In the genomic region with DNA sequence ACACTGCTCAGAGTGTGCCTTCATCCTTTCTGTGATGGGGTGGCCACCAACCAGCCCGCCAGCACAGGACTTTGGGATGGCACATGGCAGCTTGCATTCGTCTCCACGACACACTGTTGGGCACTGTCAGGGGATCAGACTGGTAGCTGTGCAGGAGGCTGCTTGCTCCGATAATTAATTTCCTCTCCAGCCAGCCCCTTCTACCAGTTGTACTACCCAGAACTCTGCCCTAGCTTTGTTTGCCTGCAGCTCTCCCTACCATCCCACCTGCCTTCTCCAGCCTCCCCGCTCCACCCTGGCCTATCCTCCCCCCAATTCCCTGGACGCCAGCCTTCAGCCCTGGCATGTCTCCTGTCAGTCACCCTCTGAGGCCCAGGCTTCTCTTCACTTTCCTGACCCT, we compare ENCODE assay signal across 15 cellular contexts.
A peak's percentile ranks its signal among the peaks of the same experiment; 100 is the strongest.
DNase-seq lines count a peak whose midpoint lies in the region; ATAC-seq and TF ChIP-seq lines count a peak whose summit lies in the region.
"Had no signal": no experiment of that assay in that cellular context is flagged by ENCODE, and none has a peak within 500 bp of the region (broad histone marks: within the 10 kb centered on the region; RNA-seq: fewer than 3 reads in every experiment).

No MANE protein-coding gene starts in this region.

- no peak for TF ChIP-seq POLR2A in IMR-90 (IDR thresholded peaks at IDR 0.05; ENCODE audit: low read depth, low read length)

- CTCF ChIA-PET in IMR-90 (lab: Yijun Ruan, JAX), result interaction anchor here (0.6 kb wide), 2 partner anchors 96 to 102 kb away, joined by 3 read pairs; no protein-coding TSS in a partner anchor

- H3K36me3 ChIP-seq in IMR-90 (ENCODE audit: control insufficient read depth, insufficient read depth, low read length), result no peaks in the 10 kb centered on the region

- no peak overlapping the region for H3K4me3 Mint-ChIP-seq in dendritic cell treated with granulocyte-macrophage colony-stimulating factor and Interleukin-4, amounts not matched to agents 40 ng/mL and 50 ng/mL, for 4 days
- H3K4me3 Mint-ChIP-seq: CD4-positive, CD25-positive, alpha-beta regulatory T cell; CD8-positive, alpha-beta T cell; GM23338; H9 had no signal

- H3K27ac ChIP-seq in IMR-90 (ENCODE audit: insufficient read depth, low read length), result no peak overlapping the region
- H3K27ac ChIP-seq: C4-2B had no signal

- H3K27ac Mint-ChIP-seq in dendritic cell treated with granulocyte-macrophage colony-stimulating factor and Interleukin-4, amounts not matched to agents 40 ng/mL and 50 ng/mL, for 4 days, result peak overlapping the region; percentile 5
- H3K27ac Mint-ChIP-seq: CD8-positive, alpha-beta T cell; GM23338; H9 had no signal

- H3K36me3 Mint-ChIP-seq in dendritic cell treated with granulocyte-macrophage colony-stimulating factor and Interleukin-4, amounts not matched to agents 40 ng/mL and 50 ng/mL, for 4 days (ENCODE audit: low read depth), result no peaks in the 10 kb centered on the region
- H3K36me3 Mint-ChIP-seq: CD4-positive, CD25-positive, alpha-beta regulatory T cell; CD8-positive, alpha-beta T cell had no signal

- H3K23ac ChIP-seq in IMR-90 (ENCODE audit: low read depth, low read length), result no peak overlapping the region

- H3K27me3 Mint-ChIP-seq in dendritic cell treated with granulocyte-macrophage colony-stimulating factor and Interleukin-4, amounts not matched to agents 40 ng/mL and 50 ng/mL, for 4 days, result peaks cover 22% of the 10 kb centered on the region

- H2AK5ac ChIP-seq in IMR-90 (ENCODE audit: low read depth, low read length), result peak overlapping the region; percentile 10; the same call in 1 of the 2 replicates

- no peak overlapping the region for H2BK5ac ChIP-seq in IMR-90 (ENCODE audit: low read depth, low read length, poor library complexity, severe bottlenecking)

- no peak overlapping the region for H2BK20ac ChIP-seq in IMR-90 (ENCODE audit: low read depth, low read length)

- no peak overlapping the region; the same call in 1 of the 2 replicates for H4K91ac ChIP-seq in IMR-90 (ENCODE audit: insufficient read depth, low read depth, low read length)

- H3K9me3 Mint-ChIP-seq in dendritic cell treated with granulocyte-macrophage colony-stimulating factor and Interleukin-4, amounts not matched to agents 40 ng/mL and 50 ng/mL, for 4 days, result no peaks in the 10 kb centered on the region
- H3K9me3 Mint-ChIP-seq: CD8-positive, alpha-beta T cell; GM23338; H9 had no signal

- no peak overlapping the region for H3K9ac ChIP-seq in IMR-90 (ENCODE audit: low read depth, low read length)

- BruUV-seq in IMR-90 (replicated peaks; lab: Mats Ljungman, UMichigan), result no TSS peak

- H3K4me2 ChIP-seq in IMR-90 (ENCODE audit: low read depth, low read length), result no peak overlapping the region
- H3K4me2 ChIP-seq: GM23338 had no signal

- no peak overlapping the region for H3K14ac ChIP-seq in IMR-90 (replicated peaks; ENCODE audit: low read depth, low read length)

- H3K9me1 ChIP-seq in IMR-90 (ENCODE audit: insufficient read depth, low read length), result no peaks in the 10 kb centered on the region

- no peak overlapping the region for H2AFZ ChIP-seq in IMR-90 (replicated peaks; ENCODE audit: low read length, poor library complexity)
- H2AFZ ChIP-seq: GM23338 had no signal

- intact Hi-C loops in IMR-90 (cut with micrococcal nuclease), result no loop called here
- intact Hi-C loops in dendritic cell treated with granulocyte-macrophage colony-stimulating factor and Interleukin-4, amounts not matched to agents 40 ng/mL and 50 ng/mL, for 4 days (cut with micrococcal nuclease), result no loop called here
- intact Hi-C loops in posterior vena cava (cut with DNase I), result no loop called here

- H3K9me3 ChIP-seq in IMR-90 (ENCODE audit: control insufficient read depth, insufficient read depth, low read length), result no peaks in the 10 kb centered on the region
- H3K9me3 ChIP-seq: Caco-2 had no signal

- no peak overlapping the region for H3K4ac ChIP-seq in IMR-90 (ENCODE audit: low read depth, low read length)

- no peak overlapping the region for H3K56ac ChIP-seq in IMR-90 (ENCODE audit: extremely low read depth, insufficient read depth, low read length)

- no peak overlapping the region for H3K4me3 ChIP-seq in IMR-90 (ENCODE audit: insufficient read depth, low read depth, low read length)
- H3K4me3 ChIP-seq: GM23338 had no signal

- POLR2A ChIA-PET in IMR-90 (lab: Charles Lee; ENCODE audit: unreplicated experiment), result no interaction called here

- no peak for TF ChIP-seq RAD21 in IMR-90 (IDR thresholded peaks at IDR 0.05; ENCODE audit: low read length)

- no peak overlapping the region for H3K18ac ChIP-seq in IMR-90 (ENCODE audit: low read depth, low read length)

- peak overlapping the region; percentile 29 for H2AK9ac ChIP-seq in IMR-90 (replicated peaks; ENCODE audit: low read depth, low read length, poor library complexity)

- H3K4me1 ChIP-seq in IMR-90 (ENCODE audit: control insufficient read depth, insufficient read depth, low read length), result no peaks in the 10 kb centered on the region
- H3K4me1 ChIP-seq: Caco-2 had no signal

- H2BK15ac ChIP-seq in IMR-90 (ENCODE audit: low read depth, low read length), result no peak overlapping the region

- no peak overlapping the region for H4K5ac ChIP-seq in IMR-90 (ENCODE audit: low read depth, low read length)

- no peak overlapping the region for H2BK120ac ChIP-seq in IMR-90 (ENCODE audit: low read depth, low read length)

- dilution Hi-C loops in IMR-90 (cut with HindIII; ENCODE audit: low sequenced_read_pairs, unreplicated experiment), result no loop called here

- H4K8ac ChIP-seq in IMR-90 (ENCODE audit: low read depth in 2 of 2, low read length in 2 of 2), result no peak overlapping the region

- H3K27me3 ChIP-seq in IMR-90 (ENCODE audit: control insufficient read depth, insufficient read depth, low read length), result no peaks in the 10 kb centered on the region

- TF ChIP-seq CTCF in IMR-90 (conservative IDR thresholded peaks at IDR 0.05; ENCODE audit: low read depth, low read length), result no peak

- WGBS in IMR-90 (ENCODE audit: extremely low coverage in 2 of 2, insufficient read length in 1 of 2), 2 experiments, result 87% methylated on average over 3 of the region's 6 CpGs; no CpG with 5 or more reads in 1 of the 2 experiments

- DNase-seq in IMR-90 (no peak), posterior vena cava (ENCODE audit: low spot score) (peak; percentile 53), NCI-H69 (lab: John Stamatoyannopoulos, UW) (no peak), OCI-M2 (lab: John Stamatoyannopoulos, UW; ENCODE audit: unreplicated experiment) (no peak)
- DNase-seq: Caco-2; CD4-positive, CD25-positive, alpha-beta regulatory T cell; CD8-positive, alpha-beta T cell; DMS153; DND-41; H9 had no signal

- no peaks in the 10 kb centered on the region for H4K20me1 ChIP-seq in IMR-90 (ENCODE audit: insufficient read depth, low read length)

- ATAC-seq in IMR-90 (ENCODE audit: low read depth), result no peak
- no peak for ATAC-seq in GM21367 (IDR thresholded peaks at IDR 0.05; ENCODE audit: unreplicated experiment)
- ATAC-seq: CD8-positive, alpha-beta T cell; GM23338; HCT116 had no signal

- H3K79me1 ChIP-seq in IMR-90 (ENCODE audit: low read depth in 1 of 2, low read length in 2 of 2), result no peaks in the 10 kb centered on the region

- in situ Hi-C loops in IMR-90 (cut with MboI; ENCODE audit: low sequenced_read_pairs), result no loop called here

- peaks cover 18% of the 10 kb centered on the region for H3K4me1 Mint-ChIP-seq in dendritic cell treated with granulocyte-macrophage colony-stimulating factor and Interleukin-4, amounts not matched to agents 40 ng/mL and 50 ng/mL, for 4 days (ENCODE audit: low read depth)
- H3K4me1 Mint-ChIP-seq: CD4-positive, CD25-positive, alpha-beta regulatory T cell; GM23338 had no signal

TF ChIP-seq in IMR-90, 13 proteins besides CTCF, POLR2A, EP300 and RAD21:
- TF ChIP-seq NFE2L2 (IDR thresholded peaks at IDR 0.05; ENCODE audit: low read depth, low read length) (no peak), SMC3 (IDR thresholded peaks at IDR 0.05; ENCODE audit: low read depth, low read length) (no peak), CHD1 (IDR thresholded peaks at IDR 0.05; ENCODE audit: low read depth, low read length) (no peak), CEBPB (IDR thresholded peaks at IDR 0.05; ENCODE audit: low read depth, low read length) (no peak), BHLHE40 (IDR thresholded peaks at IDR 0.05; ENCODE audit: low read depth, low read length) (no peak), MAZ (IDR thresholded peaks at IDR 0.05; ENCODE audit: borderline replicate concordance, low read depth, low read length) (no peak), MAFK (IDR thresholded peaks at IDR 0.05; ENCODE audit: low read depth, low read length) (no peak), FOS (IDR thresholded peaks at IDR 0.05; ENCODE audit: low read depth, low read length) (no peak), MXI1 (IDR thresholded peaks at IDR 0.05; ENCODE audit: borderline replicate concordance, low read depth, low read length) (no peak), RCOR1 (IDR thresholded peaks at IDR 0.05; ENCODE audit: insufficient replicate concordance, low read length) (no peak)
- TF ChIP-seq, protein P1, sequence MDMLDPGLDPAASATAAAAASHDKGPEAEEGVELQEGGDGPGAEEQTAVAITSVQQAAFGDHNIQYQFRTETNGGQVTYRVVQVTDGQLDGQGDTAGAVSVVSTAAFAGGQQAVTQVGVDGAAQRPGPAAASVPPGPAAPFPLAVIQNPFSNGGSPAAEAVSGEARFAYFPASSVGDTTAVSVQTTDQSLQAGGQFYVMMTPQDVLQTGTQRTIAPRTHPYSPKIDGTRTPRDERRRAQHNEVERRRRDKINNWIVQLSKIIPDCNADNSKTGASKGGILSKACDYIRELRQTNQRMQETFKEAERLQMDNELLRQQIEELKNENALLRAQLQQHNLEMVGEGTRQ (IDR thresholded peaks at IDR 0.05; ENCODE audit: low read depth, low read length), result no peak
- TF ChIP-seq, protein P2, sequence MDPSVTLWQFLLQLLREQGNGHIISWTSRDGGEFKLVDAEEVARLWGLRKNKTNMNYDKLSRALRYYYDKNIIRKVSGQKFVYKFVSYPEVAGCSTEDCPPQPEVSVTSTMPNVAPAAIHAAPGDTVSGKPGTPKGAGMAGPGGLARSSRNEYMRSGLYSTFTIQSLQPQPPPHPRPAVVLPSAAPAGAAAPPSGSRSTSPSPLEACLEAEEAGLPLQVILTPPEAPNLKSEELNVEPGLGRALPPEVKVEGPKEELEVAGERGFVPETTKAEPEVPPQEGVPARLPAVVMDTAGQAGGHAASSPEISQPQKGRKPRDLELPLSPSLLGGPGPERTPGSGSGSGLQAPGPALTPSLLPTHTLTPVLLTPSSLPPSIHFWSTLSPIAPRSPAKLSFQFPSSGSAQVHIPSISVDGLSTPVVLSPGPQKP (IDR thresholded peaks at IDR 0.05; ENCODE audit: borderline replicate concordance, low read depth, low read length), result no peak
